In genomic region chr12:118064608-118065007, GRCh38 we compare ENCODE assay signal across 1 cellular context.
TF ChIP-seq lines count a peak whose summit lies in the region.

No MANE protein-coding gene starts in this region.

TF ChIP-seq in HepG2, 621 proteins besides CTCF, POLR2A, EP300 and RAD21:
- 0 out of 2 replicates have a peak, but pooled peaks have one; percentile 24 for TF ChIP-seq ZNF501 (CRISPR knock-in tag; IDR thresholded peaks at IDR 0.05)
- no peak for TF ChIP-seq AKAP8 (CRISPR knock-in tag; IDR thresholded peaks at IDR 0.05)
